Comparison of ENCODE assay signal across 21 cellular contexts in genomic region chr20:61655591-61655990, GRCh38.
DNase-seq lines count a peak whose midpoint lies in the region; ATAC-seq, FAIRE-seq and TF ChIP-seq lines count a peak whose summit lies in the region.
"Had no signal": no experiment of that assay in that cellular context is flagged by ENCODE, and none has a peak within 500 bp of the region (broad histone marks: within the 10 kb centered on the region; RNA-seq: fewer than 3 reads in every experiment).

No MANE protein-coding gene starts in this region.

- TF ChIP-seq CTCF in brain (conservative IDR thresholded peaks at IDR 0.05) = no peak
- TF ChIP-seq CTCF in upper lobe of right lung (IDR thresholded peaks at IDR 0.05) = no peak

- H3K27me3 ChIP-seq in upper lobe of right lung = no peaks in the 10 kb centered on the region
- H3K27me3 ChIP-seq: BE2C had no signal

- peaks cover 36% of the 10 kb centered on the region for H3K4me1 Mint-ChIP-seq in brain
- no peaks in the 10 kb centered on the region for H3K4me1 Mint-ChIP-seq in natural killer cell treated with Interleukin-12 subunit alpha and Interleukin-12 subunit beta and Interleukin-15 and Interleukin-18, amount 100 ng/mL, for 72 hours (ENCODE audit: low read depth in 2 of 2)
- H3K4me1 Mint-ChIP-seq: CD4-positive, CD25-positive, alpha-beta regulatory T cell; CD8-positive, alpha-beta memory T cell had no signal

- FAIRE-seq in HTR-8/SVneo (lab: Jason Lieb, UNC) = peak; percentile 68
- FAIRE-seq: G401.6, GM12891, H54 had no signal

- H3K4me1 ChIP-seq in upper lobe of right lung = no peaks in the 10 kb centered on the region
- H3K4me1 ChIP-seq: BE2C had no signal

- H3K4me3 ChIP-seq in upper lobe of right lung = no peak overlapping the region
- H3K4me3 ChIP-seq: GM23338 had no signal

- H3K27ac Mint-ChIP-seq in brain = peak overlapping the region in 3 of 5 experiments; percentile 14 to 66 (median 21)
- no peak overlapping the region for H3K27ac Mint-ChIP-seq in natural killer cell treated with Interleukin-12 subunit alpha and Interleukin-12 subunit beta and Interleukin-15 and Interleukin-18, amount 100 ng/mL, for 72 hours
- H3K27ac Mint-ChIP-seq: CD4-positive, CD25-positive, alpha-beta regulatory T cell; CD8-positive, alpha-beta memory T cell; GM23338 had no signal

- no peaks in the 10 kb centered on the region for H3K9me3 ChIP-seq in upper lobe of right lung
- H3K9me3 ChIP-seq: BE2C had no signal

- no peak overlapping the region for H3K27ac ChIP-seq in upper lobe of right lung
- H3K27ac ChIP-seq: HL-60 had no signal

- ATAC-seq in natural killer cell treated with Interleukin-12 subunit alpha and Interleukin-12 subunit beta and Interleukin-15 and Interleukin-18, amount 100 ng/mL, for 72 hours = no peak
- no peak for ATAC-seq in upper lobe of right lung
- no peak for ATAC-seq in HG02870 (IDR thresholded peaks at IDR 0.05; ENCODE audit: unreplicated experiment)
- ATAC-seq: GM23338 had no signal

- no peak for DNase-seq in HTR-8/SVneo (ENCODE audit: insufficient read length, low spot score)
- DNase-seq in natural killer cell treated with Interleukin-12 subunit alpha and Interleukin-12 subunit beta and Interleukin-15 and Interleukin-18, amount 100 ng/mL, for 72 hours (ENCODE audit: low spot score) = peak; percentile 20
- DNase-seq in upper lobe of right lung = peak; percentile 58
- no peak for DNase-seq in AG08396 (ENCODE audit: low spot score)
- DNase-seq: BE2C; CD4-positive, CD25-positive, alpha-beta regulatory T cell; CD8-positive, alpha-beta memory T cell; COR-L47; DMS 273 treated with DMSO at 0.1 percent for 48 hours; DMS53; DND-41; EL; HCEC 1CT; IMR-90 had no signal

- peaks cover 0 to 12% (median 5%) of the 10 kb centered on the region in 5 experiments for H3K9me3 Mint-ChIP-seq in brain
- H3K9me3 Mint-ChIP-seq in natural killer cell treated with Interleukin-12 subunit alpha and Interleukin-12 subunit beta and Interleukin-15 and Interleukin-18, amount 100 ng/mL, for 72 hours = no peaks in the 10 kb centered on the region

- H3K4me3 Mint-ChIP-seq in brain = no peak overlapping the region
- H3K4me3 Mint-ChIP-seq in natural killer cell treated with Interleukin-12 subunit alpha and Interleukin-12 subunit beta and Interleukin-15 and Interleukin-18, amount 100 ng/mL, for 72 hours = no peak overlapping the region
- H3K4me3 Mint-ChIP-seq: CD4-positive, CD25-positive, alpha-beta regulatory T cell; CD8-positive, alpha-beta memory T cell; GM23338 had no signal

- H3K36me3 ChIP-seq in upper lobe of right lung = no peaks in the 10 kb centered on the region
- H3K36me3 ChIP-seq: BE2C had no signal

- H3K27me3 Mint-ChIP-seq in brain = peaks cover 2% of the 10 kb centered on the region
- no peaks in the 10 kb centered on the region for H3K27me3 Mint-ChIP-seq in natural killer cell treated with Interleukin-12 subunit alpha and Interleukin-12 subunit beta and Interleukin-15 and Interleukin-18, amount 100 ng/mL, for 72 hours
- H3K27me3 Mint-ChIP-seq: CD4-positive, CD25-positive, alpha-beta regulatory T cell had no signal

- peaks cover 8% of the 10 kb centered on the region for H3K36me3 Mint-ChIP-seq in brain
- no peaks in the 10 kb centered on the region for H3K36me3 Mint-ChIP-seq in natural killer cell treated with Interleukin-12 subunit alpha and Interleukin-12 subunit beta and Interleukin-15 and Interleukin-18, amount 100 ng/mL, for 72 hours
- H3K36me3 Mint-ChIP-seq: CD4-positive, CD25-positive, alpha-beta regulatory T cell; CD8-positive, alpha-beta memory T cell had no signal

- intact Hi-C loops in upper lobe of right lung (cut with DNase I) = no loop called here

Comparison
In these comparisons a context has a peak if more than half of its experiments do, and no peak if none do; other contexts are left out.
1. DNase-seq: peak in natural killer cell treated with Interleukin-12 subunit alpha and Interleukin-12 subunit beta and Interleukin-15 and Interleukin-18, amount 100 ng/mL, for 72 hours (single experiment) and upper lobe of right lung (single experiment); none in HTR-8/SVneo (single experiment) and AG08396 (single experiment).
2. H3K27ac Mint-ChIP-seq: peak in brain (3 of 5); none in natural killer cell treated with Interleukin-12 subunit alpha and Interleukin-12 subunit beta and Interleukin-15 and Interleukin-18, amount 100 ng/mL, for 72 hours (0 of 2).